ENCODE assay signal across 8 cellular contexts in the genomic region with DNA sequence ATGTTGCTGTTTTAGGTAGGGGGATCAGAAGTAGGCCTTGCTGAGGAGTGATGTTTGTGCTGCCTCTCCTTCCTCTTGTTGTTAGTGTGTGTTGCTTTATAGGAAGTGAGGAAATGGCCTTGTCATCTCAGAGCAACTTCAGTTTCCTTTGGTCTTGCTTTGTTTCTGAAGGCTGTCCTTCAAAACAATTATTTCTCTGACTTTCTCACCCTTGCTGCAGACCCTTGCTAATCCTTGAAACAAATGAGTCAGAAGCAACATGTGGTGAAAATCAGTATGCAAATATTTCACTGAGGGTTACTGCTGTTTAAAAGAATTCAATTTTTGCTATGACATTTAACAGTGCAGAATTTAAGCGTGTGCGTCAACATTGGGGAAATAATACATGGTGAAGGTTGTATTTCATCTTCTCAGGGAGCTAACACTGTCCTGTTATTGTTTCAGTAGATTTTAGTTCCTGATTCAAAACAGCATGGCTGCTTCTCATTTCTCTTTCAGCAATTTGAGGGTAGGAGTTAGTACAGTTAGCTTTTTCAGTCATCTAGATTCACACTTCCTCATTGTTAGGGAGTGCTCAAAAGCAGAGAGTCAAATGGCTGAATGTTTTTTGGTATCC.
DNase-seq lines count a peak whose midpoint lies in the region; ATAC-seq and TF ChIP-seq lines count a peak whose summit lies in the region.

No MANE protein-coding gene starts in this region.

- peaks cover 24% of the 10 kb centered on the region for H3K36me3 Mint-ChIP-seq in stimulated activated memory B cell treated with anti-CD40 and anti-IgM and Interleukin-4, amounts not matched to agents 10 μg/mL and 1 μg/mL and 100 μg/mL, for 72 hours

- CTCF ChIA-PET in GM10248 (lab: Yijun Ruan, JAX) = interaction anchor here (1.8 kb wide), 1 partner anchor 14 kb away, joined by 4 read pairs; the partner anchor contains the start of gene RNF144B

- no peak for TF ChIP-seq CTCF in GM10248 (IDR thresholded peaks at IDR 0.05; ENCODE audit: control extremely low read depth, extremely low read depth, low read depth, missing control alignments)
- TF ChIP-seq CTCF in brain microvascular endothelial cell (IDR thresholded peaks at IDR 0.05; ENCODE audit: low read depth, low read length, missing control alignments) = no peak

- DNase-seq in GM10248 (ENCODE audit: extremely low spot score) = peak; percentile 46
- DNase-seq in brain microvascular endothelial cell = peak; percentile 40
- DNase-seq in stimulated activated CD4-positive, alpha-beta T cell treated with anti-CD3 and anti-CD28 coated beads, Interleukin-4, amount 100 ng/mL, for 1 hour = no peak
- no peak for DNase-seq in retina
- DNase-seq in RPMI8226 = no peak

- ATAC-seq in GM21447 (IDR thresholded peaks at IDR 0.05; ENCODE audit: unreplicated experiment) (peak; percentile 85), HG03575 (IDR thresholded peaks at IDR 0.05; ENCODE audit: extremely low read depth, insufficient number of reproducible peaks, low FRiP score, unreplicated experiment) (peak; percentile 91)
- ATAC-seq in stimulated activated memory B cell treated with anti-CD40 and anti-IgM and Interleukin-4, amounts not matched to agents 10 μg/mL and 1 μg/mL and 100 μg/mL, for 72 hours = peak; percentile 96

- peak overlapping the region; percentile 53 for H3K4me3 Mint-ChIP-seq in stimulated activated memory B cell treated with anti-CD40 and anti-IgM and Interleukin-4, amounts not matched to agents 10 μg/mL and 1 μg/mL and 100 μg/mL, for 72 hours

- in situ Hi-C loops in brain microvascular endothelial cell (cut with HindIII; ENCODE audit: low pct_ligation_motif_present, low sequenced_read_pairs) = no loop called here

- H3K4me1 Mint-ChIP-seq in stimulated activated memory B cell treated with anti-CD40 and anti-IgM and Interleukin-4, amounts not matched to agents 10 μg/mL and 1 μg/mL and 100 μg/mL, for 72 hours = peaks cover 39% of the 10 kb centered on the region

- H3K36me3 ChIP-seq in brain microvascular endothelial cell (replicated peaks) = no peaks in the 10 kb centered on the region

- H3K4me3 ChIP-seq in brain microvascular endothelial cell (ENCODE audit: low read depth, low read length) = no peak overlapping the region

- no peaks in the 10 kb centered on the region for H3K27me3 ChIP-seq in brain microvascular endothelial cell (replicated peaks)

- peak overlapping the region; percentile 71 for H3K27ac ChIP-seq in brain microvascular endothelial cell

- no peaks in the 10 kb centered on the region for H3K27me3 Mint-ChIP-seq in stimulated activated memory B cell treated with anti-CD40 and anti-IgM and Interleukin-4, amounts not matched to agents 10 μg/mL and 1 μg/mL and 100 μg/mL, for 72 hours

- peaks cover under 1% of the 10 kb centered on the region for H3K9me3 Mint-ChIP-seq in stimulated activated memory B cell treated with anti-CD40 and anti-IgM and Interleukin-4, amounts not matched to agents 10 μg/mL and 1 μg/mL and 100 μg/mL, for 72 hours

- peak overlapping the region; percentile 95 for H3K27ac Mint-ChIP-seq in stimulated activated memory B cell treated with anti-CD40 and anti-IgM and Interleukin-4, amounts not matched to agents 10 μg/mL and 1 μg/mL and 100 μg/mL, for 72 hours

- POLR2A ChIA-PET in GM10248 (lab: Yijun Ruan, JAX) = no interaction called here

Comparison
In these comparisons a context has a peak if more than half of its experiments do, and no peak if none do; other contexts are left out.
1. DNase-seq: peak in GM10248 (single experiment) and brain microvascular endothelial cell (single experiment); none in stimulated activated CD4-positive, alpha-beta T cell treated with anti-CD3 and anti-CD28 coated beads, Interleukin-4, amount 100 ng/mL, for 1 hour (single experiment), retina (single experiment) and RPMI8226 (single experiment).
2. Peak in every context shown above with its lines, with median percentiles within 50 percentile points of each other: ATAC-seq.